In the genomic region with DNA sequence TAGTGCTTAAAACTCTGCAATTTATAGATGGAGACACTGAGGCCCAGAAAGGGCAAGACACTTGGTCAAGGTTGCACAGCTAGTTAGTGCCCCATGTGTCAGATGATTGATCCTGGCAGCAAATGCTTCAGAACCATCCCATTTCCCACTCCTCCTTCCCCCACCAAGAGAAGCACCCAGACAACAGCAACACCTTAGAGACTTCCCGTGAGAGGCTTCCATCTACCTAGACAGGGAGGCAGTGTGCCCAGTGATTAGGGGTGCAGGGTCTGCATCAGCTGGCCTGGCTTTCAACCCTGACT, we compare ENCODE assay signal across 31 cellular contexts.
"Had no signal": no experiment of that assay in that cellular context is flagged by ENCODE, and none has a peak within 500 bp of the region (broad histone marks: within the 10 kb centered on the region; RNA-seq: fewer than 3 reads in every experiment).

No MANE protein-coding gene starts in this region.

- H3K27ac ChIP-seq: adrenal gland, ascending aorta, brain microvascular endothelial cell, epithelial cell of prostate, esophagus squamous epithelium, heart right ventricle, left lung, parathyroid adenoma, psoas muscle, stomach, suprapubic skin had no signal

- H3K27ac Mint-ChIP-seq: activated naive CD4-positive, alpha-beta T cell treated with anti-CD3 and anti-CD28 coated beads for 36 hours; activated naive CD8-positive, alpha-beta T cell treated with anti-CD3 and anti-CD28 coated beads for 36 hours; stimulated activated naive B cell treated with anti-CD40 and anti-IgM and Interleukin-4, amounts not matched to agents 10 μg/mL and 1 μg/mL and 100 μg/mL, for 72 hours; T-helper 2 cell treated with Interferon-gamma antibody and Interleukin-4, amounts not matched to agents 5 μg/mL and 100 μg/mL, for 36 hours had no signal

- FAIRE-seq: endometrium had no signal

- ATAC-seq: heart right ventricle; left lung; mucosa of descending colon; psoas muscle; stimulated activated naive B cell treated with anti-CD40 and anti-IgM and Interleukin-4, amounts not matched to agents 10 μg/mL and 1 μg/mL and 100 μg/mL, for 72 hours had no signal

- H3K4me1 Mint-ChIP-seq: activated naive CD8-positive, alpha-beta T cell treated with anti-CD3 and anti-CD28 coated beads for 36 hours had no signal

- H3K4me1 ChIP-seq: adrenal gland, ascending aorta, left lung, parathyroid adenoma, psoas muscle, stomach had no signal

- H3K36me3 Mint-ChIP-seq: activated naive CD8-positive, alpha-beta T cell treated with anti-CD3 and anti-CD28 coated beads for 36 hours; stimulated activated naive B cell treated with anti-CD40 and anti-IgM and Interleukin-4, amounts not matched to agents 10 μg/mL and 1 μg/mL and 100 μg/mL, for 72 hours had no signal

- DNase-seq: activated CD4-positive, alpha-beta T cell treated with anti-CD3 and anti-CD28 coated beads for 48 hours; activated CD4-positive, alpha-beta T cell treated with anti-CD3 and anti-CD28 coated beads, Interleukin-2, amount 50 U/mL, for 48 hours; activated CD8-positive, alpha-beta memory T cell treated with anti-CD3 and anti-CD28 coated beads for 24 hours; activated effector memory CD4-positive, alpha-beta T cell treated with Interleukin-2 at 50 U/mL for 16 hours; activated naive CD4-positive, alpha-beta T cell treated with anti-CD3 and anti-CD28 coated beads for 36 hours; activated naive CD8-positive, alpha-beta T cell treated with anti-CD3 and anti-CD28 coated beads for 36 hours; adrenal gland; brain microvascular endothelial cell; central memory CD4-positive, alpha-beta T cell; esophagus squamous epithelium; heart right ventricle; left lung; mesendoderm; mucosa of descending colon; occipital lobe; psoas muscle; stimulated activated CD4-positive, alpha-beta T cell treated with anti-CD3 and anti-CD28 coated beads, Interleukin-1b, Interleukin-23, amount 100 ng/mL, for 48 hours; stimulated activated CD4-positive, alpha-beta T cell treated with anti-CD3 and anti-CD28 coated beads, Interleukin-4, amount 100 ng/mL, for 4 hours; stimulated activated CD8-positive, alpha-beta memory T cell treated with anti-CD3 and anti-CD28 coated beads, Interleukin-4, amount 100 ng/mL, for 48 hours; stimulated activated naive B cell treated with anti-CD40 and anti-IgM and Interleukin-4, amounts not matched to agents 10 μg/mL and 1 μg/mL and 100 μg/mL, for 72 hours; stomach; T-helper 1 cell had no signal

- H3K36me3 ChIP-seq: adrenal gland, ascending aorta, brain microvascular endothelial cell, esophagus squamous epithelium, heart right ventricle, left lung, stomach, suprapubic skin, tibial nerve had no signal

- H3K9me3 ChIP-seq: adrenal gland, ascending aorta, esophagus squamous epithelium, heart right ventricle, left lung, mucosa of descending colon, psoas muscle, stomach, suprapubic skin, tibial nerve had no signal

- H3K4me3 Mint-ChIP-seq: activated naive CD4-positive, alpha-beta T cell treated with anti-CD3 and anti-CD28 coated beads for 36 hours; activated naive CD8-positive, alpha-beta T cell treated with anti-CD3 and anti-CD28 coated beads for 36 hours; stimulated activated naive B cell treated with anti-CD40 and anti-IgM and Interleukin-4, amounts not matched to agents 10 μg/mL and 1 μg/mL and 100 μg/mL, for 72 hours; T-helper 2 cell treated with Interferon-gamma antibody and Interleukin-4, amounts not matched to agents 5 μg/mL and 100 μg/mL, for 36 hours had no signal

- H3K9me3 Mint-ChIP-seq: activated naive CD4-positive, alpha-beta T cell treated with anti-CD3 and anti-CD28 coated beads for 36 hours; activated naive CD8-positive, alpha-beta T cell treated with anti-CD3 and anti-CD28 coated beads for 36 hours; stimulated activated naive B cell treated with anti-CD40 and anti-IgM and Interleukin-4, amounts not matched to agents 10 μg/mL and 1 μg/mL and 100 μg/mL, for 72 hours; T-helper 2 cell treated with Interferon-gamma antibody and Interleukin-4, amounts not matched to agents 5 μg/mL and 100 μg/mL, for 36 hours had no signal

- H3K4me2 ChIP-seq: smooth muscle cell had no signal

- H3K27me3 ChIP-seq: adrenal gland, ascending aorta, brain microvascular endothelial cell, heart right ventricle, left lung, stomach, suprapubic skin, tibial nerve had no signal

- H3K27me3 Mint-ChIP-seq: activated naive CD8-positive, alpha-beta T cell treated with anti-CD3 and anti-CD28 coated beads for 36 hours; stimulated activated naive B cell treated with anti-CD40 and anti-IgM and Interleukin-4, amounts not matched to agents 10 μg/mL and 1 μg/mL and 100 μg/mL, for 72 hours had no signal

- H3K4me3 ChIP-seq: adrenal gland, ascending aorta, esophagus squamous epithelium, heart right ventricle, left lung, lung, mucosa of descending colon, psoas muscle, smooth muscle cell, stomach, suprapubic skin, tibial nerve had no signal
